In the genomic region with DNA sequence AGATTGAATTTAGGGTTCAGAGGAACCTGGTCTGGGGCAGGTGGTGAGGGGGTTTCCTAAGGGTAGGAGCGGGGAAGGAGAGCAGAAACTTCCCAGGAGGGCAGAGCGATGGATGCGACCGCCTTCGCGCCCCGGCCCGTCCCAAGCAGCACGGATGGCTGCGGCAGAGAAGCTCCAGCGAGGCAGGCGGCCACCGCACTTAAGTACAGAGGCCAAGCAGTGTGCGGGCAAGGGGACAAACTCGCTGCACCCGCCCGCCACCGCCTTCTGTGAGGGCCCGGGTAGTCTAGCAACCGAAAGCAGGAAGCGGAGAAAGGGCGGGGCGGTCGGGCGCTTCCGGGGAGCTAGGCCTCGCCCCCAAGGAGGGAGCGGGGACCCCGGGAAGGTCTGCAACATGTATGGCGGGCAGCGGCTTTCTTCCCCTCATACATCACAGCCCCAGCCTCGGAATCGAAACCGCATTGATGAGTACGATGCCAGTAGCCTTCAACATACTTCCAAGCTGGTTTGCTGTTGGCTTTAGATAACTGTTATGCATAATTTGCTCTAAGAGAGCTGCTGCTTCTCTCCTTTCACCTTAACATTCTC, we compare ENCODE assay signal across 9 cellular contexts. TPM values are rescaled to one million over a fixed set of nuclear protein-coding genes. Genes with fewer than 3 reads are reported as not detected.
A peak's percentile ranks its signal among the peaks of the same experiment; 100 is the strongest.
DNase-seq lines count a peak whose midpoint lies in the region; ATAC-seq, FAIRE-seq and TF ChIP-seq lines count a peak whose summit lies in the region.
"Had no signal": no experiment of that assay in that cellular context is flagged by ENCODE, and none has a peak within 500 bp of the region (broad histone marks: within the 10 kb centered on the region; RNA-seq: fewer than 3 reads in every experiment).

A gene with protein sequence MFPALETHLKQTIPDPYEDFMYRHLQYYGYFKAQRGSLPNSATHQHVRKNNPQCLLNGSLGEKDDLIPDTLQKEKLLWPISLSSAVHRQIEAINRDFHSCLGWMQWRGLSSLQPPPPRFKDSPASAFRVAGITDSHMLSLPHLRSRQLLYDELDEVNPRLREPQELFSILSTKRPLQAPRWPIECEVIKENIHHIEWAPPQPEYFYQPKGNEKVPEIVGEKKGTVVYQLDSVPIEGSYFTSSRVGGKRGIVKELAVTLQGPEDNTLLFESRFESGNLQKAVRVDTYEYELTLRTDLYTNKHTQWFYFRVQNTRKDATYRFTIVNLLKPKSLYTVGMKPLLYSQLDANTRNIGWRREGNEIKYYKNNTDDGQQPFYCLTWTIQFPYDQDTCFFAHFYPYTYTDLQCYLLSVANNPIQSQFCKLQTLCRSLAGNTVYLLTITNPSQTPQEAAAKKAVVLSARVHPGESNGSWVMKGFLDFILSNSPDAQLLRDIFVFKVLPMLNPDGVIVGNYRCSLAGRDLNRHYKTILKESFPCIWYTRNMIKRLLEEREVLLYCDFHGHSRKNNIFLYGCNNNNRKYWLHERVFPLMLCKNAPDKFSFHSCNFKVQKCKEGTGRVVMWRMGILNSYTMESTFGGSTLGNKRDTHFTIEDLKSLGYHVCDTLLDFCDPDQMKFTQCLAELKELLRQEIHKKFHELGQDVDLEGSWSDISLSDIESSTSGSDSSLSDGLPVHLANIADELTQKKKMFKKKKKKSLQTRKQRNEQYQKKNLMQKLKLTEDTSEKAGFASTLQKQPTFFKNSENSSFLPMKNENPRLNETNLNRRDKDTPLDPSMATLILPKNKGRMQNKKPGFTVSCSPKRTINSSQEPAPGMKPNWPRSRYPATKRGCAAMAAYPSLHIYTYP (minus strand): TSS at position 288 of the 588 bp plus-strand sequence. CDS start 719 bp downstream, outside the sequence.

- peak; percentile 96 to 97 for ATAC-seq in A549
- peak; percentile 95 for ATAC-seq in GM18861 (IDR thresholded peaks at IDR 0.05; ENCODE audit: unreplicated experiment)
- peak; percentile 98 for ATAC-seq in HG03066 (IDR thresholded peaks at IDR 0.05; ENCODE audit: low read depth, unreplicated experiment)
- ATAC-seq in left lobe of liver = peak; percentile 87

- H3K9me3 ChIP-seq in A549 = no peaks in the 10 kb centered on the region

- intact Hi-C loops in activated CD4-positive, alpha-beta T cell treated with anti-CD3 and anti-CD28 coated beads, Interleukin-2, amount 10 ng/mL, durations not matched to agents 24 days and 14 days (cut with micrococcal nuclease) = loop anchor here (1.0 to 2.0 kb wide), 4 partner anchors 52 to 132 kb away; a partner anchor contains a TSS

- no peak for TF ChIP-seq EP300 in A549 (IDR thresholded peaks at IDR 0.05)

- no peaks in the 10 kb centered on the region for H3K9me3 Mint-ChIP-seq in activated CD4-positive, alpha-beta T cell treated with anti-CD3 and anti-CD28 coated beads, Interleukin-2, amount 10 ng/mL, durations not matched to agents 24 days and 14 days

- H3K4me1 Mint-ChIP-seq in activated CD4-positive, alpha-beta T cell treated with anti-CD3 and anti-CD28 coated beads, Interleukin-2, amount 10 ng/mL, durations not matched to agents 24 days and 14 days = peaks cover 18% of the 10 kb centered on the region

- FAIRE-seq in A549 (lab: Jason Lieb, UNC) = no peak
- FAIRE-seq: G401.6 had no signal

- TF ChIP-seq RAD21 in A549 (conservative IDR thresholded peaks at IDR 0.05 in 1 of 2, IDR thresholded peaks at IDR 0.05 in 1 of 2) = no peak

- peak within 1 kb of the TSS; percentile 94 for H3K27ac Mint-ChIP-seq in activated CD4-positive, alpha-beta T cell treated with anti-CD3 and anti-CD28 coated beads, Interleukin-2, amount 10 ng/mL, durations not matched to agents 24 days and 14 days

- peak; percentile 90 for TF ChIP-seq POLR2A in A549 (IDR thresholded peaks at IDR 0.05; ENCODE audit: low read length)

- H3K4me2 ChIP-seq in A549 = peak within 1 kb of the TSS; percentile 79

- CTCF ChIA-PET in A549 (lab: Yijun Ruan, JAX) = interaction anchor here (0.8 to 1.4 kb wide), 3 partner anchors 10 to 108 kb away, joined by 3 to 6 read pairs (median 3); no protein-coding TSS in a partner anchor

- POLR2A ChIA-PET in A549 (lab: Yijun Ruan, JAX) = interaction anchor here (0.6 to 1.2 kb wide), 8 partner anchors 9 to 162 kb away, joined by 3 to 5 read pairs (median 3); a partner anchor contains a TSS

- peaks cover 7% of the 10 kb centered on the region for H3K4me1 ChIP-seq in A549

- H3K4me3 ChIP-seq in A549 = peak within 1 kb of the TSS; percentile 76

- H3K36me3 Mint-ChIP-seq in activated CD4-positive, alpha-beta T cell treated with anti-CD3 and anti-CD28 coated beads, Interleukin-2, amount 10 ng/mL, durations not matched to agents 24 days and 14 days (ENCODE audit: low read depth) = peaks cover 30% of the 10 kb centered on the region

- peak within 1 kb of the TSS; percentile 85 to 96 for H3K27ac ChIP-seq in A549

- 4% methylated on average over 28 of the region's 35 CpGs for WGBS in A549 (ENCODE audit: missing lambda C conversion rate)

- H3K27me3 Mint-ChIP-seq in activated CD4-positive, alpha-beta T cell treated with anti-CD3 and anti-CD28 coated beads, Interleukin-2, amount 10 ng/mL, durations not matched to agents 24 days and 14 days = no peaks in the 10 kb centered on the region

- H3K4me3 Mint-ChIP-seq in activated CD4-positive, alpha-beta T cell treated with anti-CD3 and anti-CD28 coated beads, Interleukin-2, amount 10 ng/mL, durations not matched to agents 24 days and 14 days = peak within 1 kb of the TSS; percentile 91

- TF ChIP-seq CTCF in A549 (IDR thresholded peaks at IDR 0.05) = no peak

- DNase-seq in A549 (ENCODE audit: low read depth in 1 of 2, low spot score in 1 of 2) (peak; percentile 69 to 82), NCI-H226 (peak; percentile 69), dedifferentiated amniotic fluid mesenchymal stem cell (ENCODE audit: extremely low spot score) (peak; percentile 46), left lobe of liver (ENCODE audit: low spot score) (peak; percentile 79)
- peak; percentile 97 for DNase-seq in activated CD4-positive, alpha-beta T cell treated with anti-CD3 and anti-CD28 coated beads, Interleukin-2, amount 10 ng/mL, durations not matched to agents 24 days and 14 days
- peak; percentile 74 to 75 for DNase-seq in stimulated activated CD4-positive, alpha-beta T cell treated with anti-CD3 and anti-CD28 coated beads, Interleukin-2, amount 100 ng/mL, for 48 hours

TF ChIP-seq in A549, 52 proteins besides CTCF, POLR2A, EP300 and RAD21 (continues in another document):
- peak in 1 of 2 experiments; percentile 75; a peak in 3 of 5 replicates for TF ChIP-seq JUN (IDR thresholded peaks at IDR 0.05)
- TF ChIP-seq FOXS1 (CRISPR knock-in tag; IDR thresholded peaks at IDR 0.05) = no peak
- TF ChIP-seq TP53 (CRISPR knock-in tag; IDR thresholded peaks at IDR 0.05) = peak; percentile 27; the same call in 1 of the 2 replicates
- no peak for TF ChIP-seq ZSCAN20 (CRISPR knock-in tag; IDR thresholded peaks at IDR 0.05)
- peak; percentile 74; the same call in 1 of the 2 replicates for TF ChIP-seq PHF8 (IDR thresholded peaks at IDR 0.05; ENCODE audit: borderline replicate concordance, low read depth)
- no peak for TF ChIP-seq SMC3 (IDR thresholded peaks at IDR 0.05)
- no peak for TF ChIP-seq RFX5 (IDR thresholded peaks at IDR 0.05)
- TF ChIP-seq CEBPB (IDR thresholded peaks at IDR 0.05) = no peak
- no peak for TF ChIP-seq RARB (CRISPR knock-in tag; IDR thresholded peaks at IDR 0.05)
- no peak for TF ChIP-seq CHD4 (IDR thresholded peaks at IDR 0.05; ENCODE audit: borderline replicate concordance)
- TF ChIP-seq, protein P1, sequence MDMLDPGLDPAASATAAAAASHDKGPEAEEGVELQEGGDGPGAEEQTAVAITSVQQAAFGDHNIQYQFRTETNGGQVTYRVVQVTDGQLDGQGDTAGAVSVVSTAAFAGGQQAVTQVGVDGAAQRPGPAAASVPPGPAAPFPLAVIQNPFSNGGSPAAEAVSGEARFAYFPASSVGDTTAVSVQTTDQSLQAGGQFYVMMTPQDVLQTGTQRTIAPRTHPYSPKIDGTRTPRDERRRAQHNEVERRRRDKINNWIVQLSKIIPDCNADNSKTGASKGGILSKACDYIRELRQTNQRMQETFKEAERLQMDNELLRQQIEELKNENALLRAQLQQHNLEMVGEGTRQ (IDR thresholded peaks at IDR 0.05) = no peak
- TF ChIP-seq RNF2 (IDR thresholded peaks at IDR 0.05; ENCODE audit: borderline replicate concordance, low read depth) = no peak
- TF ChIP-seq, protein P2, sequence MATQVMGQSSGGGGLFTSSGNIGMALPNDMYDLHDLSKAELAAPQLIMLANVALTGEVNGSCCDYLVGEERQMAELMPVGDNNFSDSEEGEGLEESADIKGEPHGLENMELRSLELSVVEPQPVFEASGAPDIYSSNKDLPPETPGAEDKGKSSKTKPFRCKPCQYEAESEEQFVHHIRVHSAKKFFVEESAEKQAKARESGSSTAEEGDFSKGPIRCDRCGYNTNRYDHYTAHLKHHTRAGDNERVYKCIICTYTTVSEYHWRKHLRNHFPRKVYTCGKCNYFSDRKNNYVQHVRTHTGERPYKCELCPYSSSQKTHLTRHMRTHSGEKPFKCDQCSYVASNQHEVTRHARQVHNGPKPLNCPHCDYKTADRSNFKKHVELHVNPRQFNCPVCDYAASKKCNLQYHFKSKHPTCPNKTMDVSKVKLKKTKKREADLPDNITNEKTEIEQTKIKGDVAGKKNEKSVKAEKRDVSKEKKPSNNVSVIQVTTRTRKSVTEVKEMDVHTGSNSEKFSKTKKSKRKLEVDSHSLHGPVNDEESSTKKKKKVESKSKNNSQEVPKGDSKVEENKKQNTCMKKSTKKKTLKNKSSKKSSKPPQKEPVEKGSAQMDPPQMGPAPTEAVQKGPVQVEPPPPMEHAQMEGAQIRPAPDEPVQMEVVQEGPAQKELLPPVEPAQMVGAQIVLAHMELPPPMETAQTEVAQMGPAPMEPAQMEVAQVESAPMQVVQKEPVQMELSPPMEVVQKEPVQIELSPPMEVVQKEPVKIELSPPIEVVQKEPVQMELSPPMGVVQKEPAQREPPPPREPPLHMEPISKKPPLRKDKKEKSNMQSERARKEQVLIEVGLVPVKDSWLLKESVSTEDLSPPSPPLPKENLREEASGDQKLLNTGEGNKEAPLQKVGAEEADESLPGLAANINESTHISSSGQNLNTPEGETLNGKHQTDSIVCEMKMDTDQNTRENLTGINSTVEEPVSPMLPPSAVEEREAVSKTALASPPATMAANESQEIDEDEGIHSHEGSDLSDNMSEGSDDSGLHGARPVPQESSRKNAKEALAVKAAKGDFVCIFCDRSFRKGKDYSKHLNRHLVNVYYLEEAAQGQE (IDR thresholded peaks at IDR 0.05) = no peak
- TF ChIP-seq HOXA7 (CRISPR knock-in tag; IDR thresholded peaks at IDR 0.05) = no peak
- TF ChIP-seq CBX2 (IDR thresholded peaks at IDR 0.05; ENCODE audit: borderline replicate concordance, low read depth) = no peak

RNA-seq across cellular contexts. Expression of the gene that starts here (rescaled TPM):
- polyA plus RNA-seq in A549 (2011; rRNA removed) (7.4 and 8.3 TPM in 2 replicates), A549 (2017; fragmentation: RNase III; extraction: RNeasy Plus Mini Kit Qiagen cat#74134 plus additional on column Dnase treatment) (1.9 to 2.4 TPM (median 2.2 TPM) in 3 replicates)
- 3.5 and 4.5 TPM in 2 replicates for polyA plus RNA-seq in A549 (2012; cell fraction: cytosol; rRNA removed)
- 10.0 and 30.9 TPM in 2 replicates for polyA plus RNA-seq in A549 (2012; cell fraction: nucleus; rRNA removed)
- 3.3 and 4.1 TPM in 2 replicates for polyA minus RNA-seq in A549 (2011; rRNA and poly(A)+ RNA removed)
- total RNA-seq in activated CD4-positive, alpha-beta T cell treated with anti-CD3 and anti-CD28 coated beads, Interleukin-2, amount 10 ng/mL, durations not matched to agents 24 days and 14 days = 4.2 and 4.5 TPM in 2 replicates
- total RNA-seq in left lobe of liver = 2.7 TPM

Comparison
In these comparisons a context has a peak if more than half of its experiments do, and no peak if none do; other contexts are left out.
1. Peak in every context shown above with its lines: DNase-seq, ATAC-seq, H3K4me3 ChIP-seq and H3K27ac ChIP-seq.
2. DNase-seq: peak in every context shown above with its lines; median percentile 97 in activated CD4-positive, alpha-beta T cell treated with anti-CD3 and anti-CD28 coated beads, Interleukin-2, amount 10 ng/mL, durations not matched to agents 24 days and 14 days; 79 in left lobe of liver; 76 in A549; 74 in stimulated activated CD4-positive, alpha-beta T cell treated with anti-CD3 and anti-CD28 coated beads, Interleukin-2, amount 100 ng/mL, for 48 hours; 69 in NCI-H226; 46 in dedifferentiated amniotic fluid mesenchymal stem cell.